ENCODE assay signal across 8 cellular contexts in genomic region chr19:43575156-43575950, GRCh38. TPM values are rescaled to one million over a fixed set of nuclear protein-coding genes. Genes with fewer than 3 reads are reported as not detected.
A peak's percentile ranks its signal among the peaks of the same experiment; 100 is the strongest.
DNase-seq lines count a peak whose midpoint lies in the region; ATAC-seq and TF ChIP-seq lines count a peak whose summit lies in the region.

Gene PINLYP, plus strand, starts transcription at chr19:43575801. Its CDS starts 1,391 bp downstream, at chr19:43577192.
Gene XRCC1, minus strand, starts transcription at chr19:43575527. Its CDS starts 69 bp downstream, at chr19:43575458.

- under 1% methylated on average over 51 of the region's 51 CpGs for WGBS in right cardiac atrium

- H3K36me3 ChIP-seq in uterus, result no peaks in the 10 kb centered on the region

- peak; percentile 49 for TF ChIP-seq POLR2A in GM15510 (IDR thresholded peaks at IDR 0.05; ENCODE audit: borderline replicate concordance, extremely low read depth, insufficient read length)
- peak; percentile 55 to 67 for TF ChIP-seq POLR2A in uterus (IDR thresholded peaks at IDR 0.05)

- no peak for TF ChIP-seq CTCF in uterus (IDR thresholded peaks at IDR 0.05)

- H3K27ac ChIP-seq in right cardiac atrium (ENCODE audit: low read length), result peak within 1 kb of the TSS; percentile 59
- peak within 1 kb of the TSS; percentile 85 to 89 for H3K27ac ChIP-seq in uterus

- H3K27me3 ChIP-seq in right cardiac atrium (ENCODE audit: control insufficient read depth, insufficient read depth), result no peaks in the 10 kb centered on the region
- H3K27me3 ChIP-seq in uterus, result no peaks in the 10 kb centered on the region

- peak; percentile 96 for DNase-seq in NCI-H1694 treated with DMSO at 0.1 percent for 48 hours (lab: John Stamatoyannopoulos, UW)
- DNase-seq in T-helper 2 cell, result peak; percentile 91 to 99 (median 94)
- DNase-seq in anterior cingulate cortex (lab: John Stamatoyannopoulos, UW), result peak; percentile 58 to 99 (median 94)
- peak; percentile 99 for DNase-seq in right cardiac atrium
- peak; percentile 97 for DNase-seq in pulmonary artery endothelial cell (ENCODE audit: low read depth, low spot score)
- DNase-seq in uterus, result peak; percentile 97 to 98

- H3K4me3 ChIP-seq in right cardiac atrium (ENCODE audit: low read length) (peak within 1 kb of the TSS; percentile 78), uterus (peak within 1 kb of the TSS; percentile 79 to 95)

- H3K4me1 ChIP-seq in right cardiac atrium (ENCODE audit: control insufficient read depth, insufficient read depth, low read length), result peaks cover 1% of the 10 kb centered on the region
- H3K4me1 ChIP-seq in uterus, result peaks cover 0 to 5% of the 10 kb centered on the region in 2 donors

- ATAC-seq in HG02885 (IDR thresholded peaks at IDR 0.05; ENCODE audit: poor library complexity, unreplicated experiment) (peak; percentile 97), right cardiac atrium (peak; percentile 99)

- intact Hi-C loops in right cardiac atrium (cut with DNase I), result loop anchor here in 1 of 4 donors (2.0 kb wide), 1 partner anchor 21 kb away; the partner anchor contains the start of genes IRGQ and ZNF576
- intact Hi-C loops in uterus (cut with DNase I; ENCODE audit: low total_unique reads), result loop anchor here (5.0 kb wide), 1 partner anchor 92 kb away; no protein-coding TSS in a partner anchor

- H3K9me3 ChIP-seq in right cardiac atrium (ENCODE audit: control insufficient read depth, low read length), result no peaks in the 10 kb centered on the region
- no peaks in the 10 kb centered on the region for H3K9me3 ChIP-seq in uterus

RNA-seq across cellular contexts. Expression of gene PINLYP, which starts in this region (rescaled TPM):
- 1 to 10 TPM; 3.8 to 6.8 (median 4.9) TPM for total RNA-seq in right cardiac atrium
- polyA plus RNA-seq in right cardiac atrium, result 9.8 TPM
- 0.73 and 2.3 TPM in 2 replicates for total RNA-seq in pulmonary artery endothelial cell
- 10 to 100 TPM in 3 of 4 donors, 1 to 10 TPM in 1; 4.6 to 46.5 (median 10.3) TPM for total RNA-seq in uterus

RNA-seq across cellular contexts. Expression of gene XRCC1, which starts in this region (rescaled TPM):
- total RNA-seq in right cardiac atrium (10 to 100 TPM; 13.5 to 17.1 (median 15.6) TPM), pulmonary artery endothelial cell (18.4 and 19.5 TPM in 2 replicates), uterus (10 to 100 TPM; 22.7 to 53.2 (median 30.7) TPM)
- polyA plus RNA-seq in right cardiac atrium, result 11.2 TPM

Comparison
In these comparisons a context has a peak if more than half of its experiments do, and no peak if none do; other contexts are left out.
1. Peak in every context shown above with its lines: DNase-seq, ATAC-seq, H3K4me3 ChIP-seq and H3K27ac ChIP-seq.